1 cellular context compared by ENCODE assay signal in genomic region chr20:33810885-33811762, GRCh38.
TF ChIP-seq lines count a peak whose summit lies in the region.

Gene CHMP4B (plus strand): TSS chr20:33811348. CDS start chr20:33811469, 121 bp downstream.

TF ChIP-seq in K562, 482 proteins besides CTCF, POLR2A, EP300 and RAD21 (continued from another document and continues in another):
- TF ChIP-seq PBX2 (CRISPR knock-in tag; IDR thresholded peaks at IDR 0.05; ENCODE audit: low read depth): no peak
- peak; percentile 40; the same call in 1 of the 2 replicates for TF ChIP-seq PBX2 (tag; conservative IDR thresholded peaks at IDR 0.05; ENCODE audit: low read depth)
- peak in 1 of 2 experiments; percentile 94; a peak in 2 of 4 replicates for TF ChIP-seq CSDE1 (IDR thresholded peaks at IDR 0.05)
- TF ChIP-seq, protein P1, sequence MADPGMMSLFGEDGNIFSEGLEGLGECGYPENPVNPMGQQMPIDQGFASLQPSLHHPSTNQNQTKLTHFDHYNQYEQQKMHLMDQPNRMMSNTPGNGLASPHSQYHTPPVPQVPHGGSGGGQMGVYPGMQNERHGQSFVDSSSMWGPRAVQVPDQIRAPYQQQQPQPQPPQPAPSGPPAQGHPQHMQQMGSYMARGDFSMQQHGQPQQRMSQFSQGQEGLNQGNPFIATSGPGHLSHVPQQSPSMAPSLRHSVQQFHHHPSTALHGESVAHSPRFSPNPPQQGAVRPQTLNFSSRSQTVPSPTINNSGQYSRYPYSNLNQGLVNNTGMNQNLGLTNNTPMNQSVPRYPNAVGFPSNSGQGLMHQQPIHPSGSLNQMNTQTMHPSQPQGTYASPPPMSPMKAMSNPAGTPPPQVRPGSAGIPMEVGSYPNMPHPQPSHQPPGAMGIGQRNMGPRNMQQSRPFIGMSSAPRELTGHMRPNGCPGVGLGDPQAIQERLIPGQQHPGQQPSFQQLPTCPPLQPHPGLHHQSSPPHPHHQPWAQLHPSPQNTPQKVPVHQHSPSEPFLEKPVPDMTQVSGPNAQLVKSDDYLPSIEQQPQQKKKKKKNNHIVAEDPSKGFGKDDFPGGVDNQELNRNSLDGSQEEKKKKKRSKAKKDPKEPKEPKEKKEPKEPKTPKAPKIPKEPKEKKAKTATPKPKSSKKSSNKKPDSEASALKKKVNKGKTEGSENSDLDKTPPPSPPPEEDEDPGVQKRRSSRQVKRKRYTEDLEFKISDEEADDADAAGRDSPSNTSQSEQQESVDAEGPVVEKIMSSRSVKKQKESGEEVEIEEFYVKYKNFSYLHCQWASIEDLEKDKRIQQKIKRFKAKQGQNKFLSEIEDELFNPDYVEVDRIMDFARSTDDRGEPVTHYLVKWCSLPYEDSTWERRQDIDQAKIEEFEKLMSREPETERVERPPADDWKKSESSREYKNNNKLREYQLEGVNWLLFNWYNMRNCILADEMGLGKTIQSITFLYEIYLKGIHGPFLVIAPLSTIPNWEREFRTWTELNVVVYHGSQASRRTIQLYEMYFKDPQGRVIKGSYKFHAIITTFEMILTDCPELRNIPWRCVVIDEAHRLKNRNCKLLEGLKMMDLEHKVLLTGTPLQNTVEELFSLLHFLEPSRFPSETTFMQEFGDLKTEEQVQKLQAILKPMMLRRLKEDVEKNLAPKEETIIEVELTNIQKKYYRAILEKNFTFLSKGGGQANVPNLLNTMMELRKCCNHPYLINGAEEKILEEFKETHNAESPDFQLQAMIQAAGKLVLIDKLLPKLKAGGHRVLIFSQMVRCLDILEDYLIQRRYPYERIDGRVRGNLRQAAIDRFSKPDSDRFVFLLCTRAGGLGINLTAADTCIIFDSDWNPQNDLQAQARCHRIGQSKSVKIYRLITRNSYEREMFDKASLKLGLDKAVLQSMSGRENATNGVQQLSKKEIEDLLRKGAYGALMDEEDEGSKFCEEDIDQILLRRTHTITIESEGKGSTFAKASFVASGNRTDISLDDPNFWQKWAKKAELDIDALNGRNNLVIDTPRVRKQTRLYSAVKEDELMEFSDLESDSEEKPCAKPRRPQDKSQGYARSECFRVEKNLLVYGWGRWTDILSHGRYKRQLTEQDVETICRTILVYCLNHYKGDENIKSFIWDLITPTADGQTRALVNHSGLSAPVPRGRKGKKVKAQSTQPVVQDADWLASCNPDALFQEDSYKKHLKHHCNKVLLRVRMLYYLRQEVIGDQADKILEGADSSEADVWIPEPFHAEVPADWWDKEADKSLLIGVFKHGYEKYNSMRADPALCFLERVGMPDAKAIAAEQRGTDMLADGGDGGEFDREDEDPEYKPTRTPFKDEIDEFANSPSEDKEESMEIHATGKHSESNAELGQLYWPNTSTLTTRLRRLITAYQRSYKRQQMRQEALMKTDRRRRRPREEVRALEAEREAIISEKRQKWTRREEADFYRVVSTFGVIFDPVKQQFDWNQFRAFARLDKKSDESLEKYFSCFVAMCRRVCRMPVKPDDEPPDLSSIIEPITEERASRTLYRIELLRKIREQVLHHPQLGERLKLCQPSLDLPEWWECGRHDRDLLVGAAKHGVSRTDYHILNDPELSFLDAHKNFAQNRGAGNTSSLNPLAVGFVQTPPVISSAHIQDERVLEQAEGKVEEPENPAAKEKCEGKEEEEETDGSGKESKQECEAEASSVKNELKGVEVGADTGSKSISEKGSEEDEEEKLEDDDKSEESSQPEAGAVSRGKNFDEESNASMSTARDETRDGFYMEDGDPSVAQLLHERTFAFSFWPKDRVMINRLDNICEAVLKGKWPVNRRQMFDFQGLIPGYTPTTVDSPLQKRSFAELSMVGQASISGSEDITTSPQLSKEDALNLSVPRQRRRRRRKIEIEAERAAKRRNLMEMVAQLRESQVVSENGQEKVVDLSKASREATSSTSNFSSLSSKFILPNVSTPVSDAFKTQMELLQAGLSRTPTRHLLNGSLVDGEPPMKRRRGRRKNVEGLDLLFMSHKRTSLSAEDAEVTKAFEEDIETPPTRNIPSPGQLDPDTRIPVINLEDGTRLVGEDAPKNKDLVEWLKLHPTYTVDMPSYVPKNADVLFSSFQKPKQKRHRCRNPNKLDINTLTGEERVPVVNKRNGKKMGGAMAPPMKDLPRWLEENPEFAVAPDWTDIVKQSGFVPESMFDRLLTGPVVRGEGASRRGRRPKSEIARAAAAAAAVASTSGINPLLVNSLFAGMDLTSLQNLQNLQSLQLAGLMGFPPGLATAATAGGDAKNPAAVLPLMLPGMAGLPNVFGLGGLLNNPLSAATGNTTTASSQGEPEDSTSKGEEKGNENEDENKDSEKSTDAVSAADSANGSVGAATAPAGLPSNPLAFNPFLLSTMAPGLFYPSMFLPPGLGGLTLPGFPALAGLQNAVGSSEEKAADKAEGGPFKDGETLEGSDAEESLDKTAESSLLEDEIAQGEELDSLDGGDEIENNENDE (IDR thresholded peaks at IDR 0.05; ENCODE audit: low read depth, low read length): no peak
- TF ChIP-seq ZNF384 (IDR thresholded peaks at IDR 0.05; ENCODE audit: low read depth, low read length): 0 out of 2 replicates have a peak, but pooled peaks have one; percentile 11
- TF ChIP-seq FUS (optimal IDR thresholded peaks at IDR 0.05; ENCODE audit: low read depth, low read length): no peak
- peak; percentile 100 for TF ChIP-seq ELF1 (tag; IDR thresholded peaks at IDR 0.05)
- TF ChIP-seq ILF3 (IDR thresholded peaks at IDR 0.05; ENCODE audit: borderline replicate concordance): no peak
- TF ChIP-seq ZNF263 (CRISPR knock-in tag; IDR thresholded peaks at IDR 0.05; ENCODE audit: borderline replicate concordance): no peak
- TF ChIP-seq RCOR1 (IDR thresholded peaks at IDR 0.05; ENCODE audit: borderline replicate concordance in 1 of 2, low read depth in 2 of 2, low read length in 2 of 2): no peak
- TF ChIP-seq, protein P2, sequence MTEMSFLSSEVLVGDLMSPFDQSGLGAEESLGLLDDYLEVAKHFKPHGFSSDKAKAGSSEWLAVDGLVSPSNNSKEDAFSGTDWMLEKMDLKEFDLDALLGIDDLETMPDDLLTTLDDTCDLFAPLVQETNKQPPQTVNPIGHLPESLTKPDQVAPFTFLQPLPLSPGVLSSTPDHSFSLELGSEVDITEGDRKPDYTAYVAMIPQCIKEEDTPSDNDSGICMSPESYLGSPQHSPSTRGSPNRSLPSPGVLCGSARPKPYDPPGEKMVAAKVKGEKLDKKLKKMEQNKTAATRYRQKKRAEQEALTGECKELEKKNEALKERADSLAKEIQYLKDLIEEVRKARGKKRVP (CRISPR knock-in tag; IDR thresholded peaks at IDR 0.05): 0 out of 2 replicates have a peak, but pooled peaks have one; percentile 24
- TF ChIP-seq NR4A1 (CRISPR knock-in tag; IDR thresholded peaks at IDR 0.05): no peak
- peak; percentile 86 for TF ChIP-seq NR4A1 (tag; IDR thresholded peaks at IDR 0.05)
- TF ChIP-seq STAT5A (IDR thresholded peaks at IDR 0.05; ENCODE audit: borderline replicate concordance, low read length): no peak
- TF ChIP-seq ZNF165 (CRISPR knock-in tag; IDR thresholded peaks at IDR 0.05; ENCODE audit: borderline replicate concordance): no peak
- no peak for TF ChIP-seq WHSC1 (IDR thresholded peaks at IDR 0.05; ENCODE audit: low read length)
- TF ChIP-seq, protein P3, sequence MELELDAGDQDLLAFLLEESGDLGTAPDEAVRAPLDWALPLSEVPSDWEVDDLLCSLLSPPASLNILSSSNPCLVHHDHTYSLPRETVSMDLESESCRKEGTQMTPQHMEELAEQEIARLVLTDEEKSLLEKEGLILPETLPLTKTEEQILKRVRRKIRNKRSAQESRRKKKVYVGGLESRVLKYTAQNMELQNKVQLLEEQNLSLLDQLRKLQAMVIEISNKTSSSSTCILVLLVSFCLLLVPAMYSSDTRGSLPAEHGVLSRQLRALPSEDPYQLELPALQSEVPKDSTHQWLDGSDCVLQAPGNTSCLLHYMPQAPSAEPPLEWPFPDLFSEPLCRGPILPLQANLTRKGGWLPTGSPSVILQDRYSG (tag; conservative IDR thresholded peaks at IDR 0.05; ENCODE audit: low read depth): peak; percentile 87
- TF ChIP-seq MYC (IDR thresholded peaks at IDR 0.05; ENCODE audit: low read depth, low read length): peak; percentile 73
- TF ChIP-seq MYC (CRISPR knock-in tag; IDR thresholded peaks at IDR 0.05; ENCODE audit: borderline replicate concordance, low read depth): no peak
- peak; percentile 100 for TF ChIP-seq NR2C2 (CRISPR knock-in tag; IDR thresholded peaks at IDR 0.05)
- TF ChIP-seq NR2C2 (tag; IDR thresholded peaks at IDR 0.05): peak; percentile 100
- peak; percentile 47; the same call in 1 of the 2 replicates for TF ChIP-seq BHLHE40 (IDR thresholded peaks at IDR 0.05; ENCODE audit: low read length)
- peak; percentile 40 to 46; a peak in 1 of 4 replicates for TF ChIP-seq ZMIZ1 (IDR thresholded peaks at IDR 0.05; ENCODE audit: low read depth in 2 of 2, low read length in 2 of 2)
- no peak for TF ChIP-seq DDX20 (tag; IDR thresholded peaks at IDR 0.05; ENCODE audit: low read depth)
- TF ChIP-seq MIER1 (IDR thresholded peaks at IDR 0.05; ENCODE audit: low read depth): no peak
- no peak for TF ChIP-seq ZNF280A (IDR thresholded peaks at IDR 0.05; ENCODE audit: low read depth, partially characterized antibody)
- TF ChIP-seq CHD2 (IDR thresholded peaks at IDR 0.05; ENCODE audit: low read depth, low read length): peak; percentile 70; the same call in 1 of the 2 replicates
- TF ChIP-seq CCNT2 (IDR thresholded peaks at IDR 0.05; ENCODE audit: borderline replicate concordance, extremely low read depth, insufficient read length, low read depth, low read length): peak; percentile 76
- peak; percentile 78; the same call in 1 of the 2 replicates for TF ChIP-seq MXI1 (IDR thresholded peaks at IDR 0.05; ENCODE audit: low read depth, low read length)
- peak in 1 of 3 experiments; percentile 46 for TF ChIP-seq YY1 (IDR thresholded peaks at IDR 0.05; ENCODE audit: borderline replicate concordance in 1 of 3, control insufficient read depth in 1 of 3, extremely low read depth in 1 of 3, insufficient read depth in 3 of 3, insufficient read length in 1 of 3, insufficient replicate concordance in 2 of 3, low read depth in 1 of 3, low read length in 2 of 3)
- TF ChIP-seq XRCC5 (IDR thresholded peaks at IDR 0.05; ENCODE audit: low read depth, low read length): 0 out of 2 replicates have a peak, but pooled peaks have one; percentile 30
- TF ChIP-seq MAZ (CRISPR knock-in tag; conservative IDR thresholded peaks at IDR 0.05 in 1 of 2, IDR thresholded peaks at IDR 0.05 in 1 of 2): peak; percentile 88 to 97
- TF ChIP-seq PTRF (tag; IDR thresholded peaks at IDR 0.05): no peak
- peak; percentile 80; the same call in 1 of the 2 replicates for TF ChIP-seq PHF8 (IDR thresholded peaks at IDR 0.05; ENCODE audit: borderline replicate concordance, low read length)
- TF ChIP-seq THRAP3 (IDR thresholded peaks at IDR 0.05; ENCODE audit: borderline replicate concordance): no peak
- TF ChIP-seq, protein P4, sequence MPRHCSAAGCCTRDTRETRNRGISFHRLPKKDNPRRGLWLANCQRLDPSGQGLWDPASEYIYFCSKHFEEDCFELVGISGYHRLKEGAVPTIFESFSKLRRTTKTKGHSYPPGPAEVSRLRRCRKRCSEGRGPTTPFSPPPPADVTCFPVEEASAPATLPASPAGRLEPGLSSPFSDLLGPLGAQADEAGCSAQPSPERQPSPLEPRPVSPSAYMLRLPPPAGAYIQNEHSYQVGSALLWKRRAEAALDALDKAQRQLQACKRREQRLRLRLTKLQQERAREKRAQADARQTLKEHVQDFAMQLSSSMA (CRISPR knock-in tag; IDR thresholded peaks at IDR 0.05): no peak
